Comparison of ENCODE assay signal across 34 cellular contexts in the genomic region with DNA sequence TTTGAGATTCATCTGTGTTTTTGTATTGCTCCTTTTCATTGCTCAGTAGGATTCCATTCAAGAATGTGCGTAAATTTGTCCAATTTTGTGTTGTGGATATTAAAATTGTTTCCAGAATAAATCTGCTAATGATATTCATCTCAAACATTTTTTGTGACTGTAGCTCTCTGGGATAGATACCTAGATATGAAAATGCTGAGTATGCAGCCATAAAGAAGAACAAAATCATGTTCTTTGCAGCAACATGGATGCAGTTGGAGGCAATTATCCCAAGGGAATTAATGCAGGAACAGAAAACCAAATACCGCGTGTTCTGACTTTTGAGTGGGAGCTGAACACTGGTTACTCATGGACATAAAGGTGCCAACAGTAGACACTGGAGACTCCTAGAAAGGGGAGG. TPM values are rescaled to one million over a fixed set of nuclear protein-coding genes. Genes with fewer than 3 reads are reported as not detected.
"Had no signal": no experiment of that assay in that cellular context is flagged by ENCODE, and none has a peak within 500 bp of the region (broad histone marks: within the 10 kb centered on the region; RNA-seq: fewer than 3 reads in every experiment).

No MANE protein-coding gene starts in this region.

- H3K27me3 ChIP-seq: adrenal gland, ascending aorta, body of pancreas, brain microvascular endothelial cell, breast epithelium, cardiac muscle cell had no signal

- H3K4me1 ChIP-seq: adrenal gland, ascending aorta, body of pancreas, breast epithelium had no signal

- ATAC-seq: activated naive CD4-positive, alpha-beta T cell treated with anti-CD3 and anti-CD28 coated beads, Interleukin-2, amount 50 U/mL, for 72 hours; activated naive CD8-positive, alpha-beta T cell treated with anti-CD3 and anti-CD28 coated beads, Interleukin-2, amount 50 U/mL, for 24 hours; activated T-cell treated with anti-CD3 and anti-CD28 coated beads, Interleukin-2, amount 50 U/mL, for 4 hours; activated T-cell treated with anti-CD3 and anti-CD28 coated beads, Interleukin-2, amount 50 U/mL, for 72 hours; activated T-helper 17 cell treated with anti-CD3 and anti-CD28 coated beads, Interleukin-2, amount 50 U/mL, for 72 hours; body of pancreas had no signal

- H3K27ac ChIP-seq: adrenal gland, ascending aorta, body of pancreas, brain microvascular endothelial cell, breast epithelium, cardiac muscle cell had no signal

- FAIRE-seq: astrocyte, bronchial epithelial cell had no signal

- H3K36me3 ChIP-seq: adrenal gland, ascending aorta, brain microvascular endothelial cell, breast epithelium, cardiac muscle cell had no signal

- DNase-seq: activated effector memory CD4-positive, alpha-beta T cell treated with anti-CD3 and anti-CD28 coated beads, Interleukin-2, amount 50 U/mL, for 16 hours; activated effector memory CD4-positive, alpha-beta T cell treated with Interleukin-2 at 50 U/mL for 16 hours; activated gamma-delta T cell; activated gamma-delta T cell treated with Interleukin-2 at 50 U/mL for 16 hours; activated naive CD4-positive, alpha-beta T cell; activated naive CD4-positive, alpha-beta T cell treated with anti-CD3 and anti-CD28 coated beads for 36 hours; activated naive CD4-positive, alpha-beta T cell treated with anti-CD3 and anti-CD28 coated beads, Interleukin-2, amount 10 ng/mL, durations not matched to agents 7 days and 5 days; activated naive CD4-positive, alpha-beta T cell treated with anti-CD3 and anti-CD28 coated beads, Interleukin-2, amount 50 U/mL, for 16 hours; activated naive CD4-positive, alpha-beta T cell treated with Interleukin-2 at 50 U/mL for 16 hours; activated naive CD8-positive, alpha-beta T cell treated with anti-CD3 and anti-CD28 coated beads for 36 hours; activated naive CD8-positive, alpha-beta T cell treated with anti-CD3 and anti-CD28 coated beads, Interleukin-2, amount 10 ng/mL, durations not matched to agents 7 days and 5 days; activated naive CD8-positive, alpha-beta T cell treated with anti-CD3 and anti-CD28 coated beads, Interleukin-2, amount 50 U/mL, for 24 hours; activated T-cell treated with anti-CD3 and anti-CD28 coated beads, Interleukin-2, amount 50 U/mL, for 1 hour; activated T-cell treated with anti-CD3 and anti-CD28 coated beads, Interleukin-2, amount 50 U/mL, for 24 hours; activated T-cell treated with anti-CD3 and anti-CD28 coated beads, Interleukin-2, amount 50 U/mL, for 4 hours; activated T-cell treated with anti-CD3 and anti-CD28 coated beads, Interleukin-2, amount 50 U/mL, for 48 hours; activated T-cell treated with anti-CD3 and anti-CD28 coated beads, Interleukin-2, amount 50 U/mL, for 72 hours; adrenal gland; amniotic stem cell; amygdala; anterior cingulate cortex; aorta; body of pancreas; brain microvascular endothelial cell; caudate nucleus; central memory CD4-positive, alpha-beta T cell; cerebellar nuclear complex had no signal

- H3K4me3 ChIP-seq: adrenal gland, ascending aorta, body of pancreas, breast epithelium, cardiac muscle cell had no signal

RNA-seq across cellular contexts. Expression of a gene that starts 40.2 kb away (rescaled TPM):
- total RNA-seq: ascending aorta had no signal
